ENCODE assay signal across 18 cellular contexts in genomic region chr1:18970358-18970757, GRCh38. TPM values are rescaled to one million over a fixed set of nuclear protein-coding genes. Genes with fewer than 3 reads are reported as not detected.
A peak's percentile ranks its signal among the peaks of the same experiment; 100 is the strongest.
DNase-seq lines count a peak whose midpoint lies in the region; ATAC-seq, FAIRE-seq and TF ChIP-seq lines count a peak whose summit lies in the region.
"Had no signal": no experiment of that assay in that cellular context is flagged by ENCODE, and none has a peak within 500 bp of the region (broad histone marks: within the 10 kb centered on the region; RNA-seq: fewer than 3 reads in every experiment).

No MANE protein-coding gene starts in this region.

- H3K27me3 ChIP-seq in K562 (ENCODE audit: control insufficient read depth in 2 of 2, insufficient read depth in 2 of 2, low read length in 2 of 2) (peaks cover 46 to 60% of the 10 kb centered on the region in 2 experiments), heart left ventricle (no peaks in the 10 kb centered on the region)
- H3K27me3 ChIP-seq: BLaER1 had no signal

- POLR2A ChIA-PET in A549 (lab: Yijun Ruan, JAX) (no interaction called here), K562 (lab: Yijun Ruan, JAX) (interaction anchor here (0.6 to 0.7 kb wide), 2 partner anchors 31 to 691 kb away, joined by 3 read pairs; no protein-coding TSS in a partner anchor)

- intact Hi-C loops in K562 (cut with micrococcal nuclease): no loop called here
- intact Hi-C loops in posterior vena cava (cut with DNase I): loop anchor here in 1 of 2 donors (5.0 kb wide), 2 partner anchors 323 to 687 kb away; no protein-coding TSS in a partner anchor
- intact Hi-C loops in heart left ventricle (cut with DNase I): loop anchor here in 2 of 10 donors (5.0 to 10.0 kb wide), 2 partner anchors 58 to 66 kb away; partner anchors contain the start of gene ALDH4A1 (in 1 of the 2)

- no peak for ATAC-seq in A549
- ATAC-seq in K562: no peak
- ATAC-seq in GM19452 (IDR thresholded peaks at IDR 0.05; ENCODE audit: unreplicated experiment): no peak
- ATAC-seq in heart left ventricle: no peak
- ATAC-seq: CD8-positive, alpha-beta T cell; GM23338; HCT116 had no signal

- DNase-seq in A549 (ENCODE audit: low read depth in 1 of 2, low spot score in 1 of 2) (no peak), K562 (ENCODE audit: extremely low read depth in 1 of 4, low spot score in 3 of 4) (no peak), posterior vena cava (ENCODE audit: low spot score) (peak; percentile 23), NCI-H345 (lab: John Stamatoyannopoulos, UW) (no peak), heart left ventricle (no peak)
- DNase-seq: Caco-2; CD4-positive, CD25-positive, alpha-beta regulatory T cell; CD8-positive, alpha-beta T cell; DMS153; DND-41; H9 had no signal

- TF ChIP-seq RAD21 in A549 (conservative IDR thresholded peaks at IDR 0.05 in 1 of 2, IDR thresholded peaks at IDR 0.05 in 1 of 2) (no peak), K562 (CRISPR knock-in tag; conservative IDR thresholded peaks at IDR 0.05 in 1 of 2, IDR thresholded peaks at IDR 0.05 in 1 of 2) (no peak)

- TF ChIP-seq EP300 in A549 (IDR thresholded peaks at IDR 0.05) (no peak), K562 (IDR thresholded peaks at IDR 0.05; ENCODE audit: low read length) (no peak)

- H3K9me1 ChIP-seq in K562 (ENCODE audit: control insufficient read depth, insufficient read depth, low read length): no peaks in the 10 kb centered on the region

- TF ChIP-seq CTCF in A549 (IDR thresholded peaks at IDR 0.05): no peak
- no peak for TF ChIP-seq CTCF in K562 (IDR thresholded peaks at IDR 0.05 in 2 of 3, conservative IDR thresholded peaks at IDR 0.05 in 1 of 3; ENCODE audit: insufficient read depth in 2 of 3, low read depth in 1 of 3, low read length in 3 of 3)
- TF ChIP-seq CTCF in heart left ventricle (IDR thresholded peaks at IDR 0.05): no peak

- 82% methylated on average over 7 of the region's 7 CpGs for WGBS in A549 (ENCODE audit: missing lambda C conversion rate)
- 3% methylated on average over 7 of the region's 7 CpGs for WGBS in K562 (ENCODE audit: insufficient coverage, low coverage, missing lambda C conversion rate)
- 85 to 89% (median 87%) methylated on average over 7 of the region's 7 CpGs for WGBS in heart left ventricle, 4 donors

- no peaks in the 10 kb centered on the region for H3K36me3 ChIP-seq in K562 (ENCODE audit: control insufficient read depth, insufficient read depth, low read length)
- no peaks in the 10 kb centered on the region for H3K36me3 ChIP-seq in heart left ventricle
- H3K36me3 ChIP-seq: BLaER1 had no signal

- H3K4me2 ChIP-seq in A549 (0 out of 3 replicates have a peak overlapping the region, but pooled peaks have one; percentile 14), K562 (ENCODE audit: insufficient read depth, low read length) (no peak overlapping the region)
- H3K4me2 ChIP-seq: BLaER1, GM23338 had no signal

- H3K4me3 ChIP-seq in A549: no peak overlapping the region
- H3K4me3 ChIP-seq in K562: no peak overlapping the region
- H3K4me3 ChIP-seq in heart left ventricle: no peak overlapping the region
- H3K4me3 ChIP-seq: BLaER1, GM23338 had no signal

- BruUV-seq in K562 (replicated peaks; lab: Mats Ljungman, UMichigan): no TSS peak

- H3K9ac ChIP-seq in K562 (ENCODE audit: insufficient read depth in 1 of 2, low read depth in 2 of 2, low read length in 2 of 2): no peak overlapping the region
- H3K9ac ChIP-seq: BLaER1 had no signal

- peaks cover 4% of the 10 kb centered on the region for H4K20me1 ChIP-seq in K562 (replicated peaks; ENCODE audit: control insufficient read depth, insufficient read depth, low read length)
- H4K20me1 ChIP-seq: BLaER1 had no signal

- no peak for TF ChIP-seq POLR2A in A549 (IDR thresholded peaks at IDR 0.05; ENCODE audit: low read length)
- no peak for TF ChIP-seq POLR2A in K562 (conservative IDR thresholded peaks at IDR 0.05)
- TF ChIP-seq POLR2A in heart left ventricle (IDR thresholded peaks at IDR 0.05): no peak

- FAIRE-seq in A549 (lab: Jason Lieb, UNC): no peak
- FAIRE-seq in K562 (lab: Jason Lieb, UNC): no peak
- FAIRE-seq: G401.6, GM12892 had no signal

- no peaks in the 10 kb centered on the region for H3K79me2 ChIP-seq in K562 (ENCODE audit: control insufficient read depth, insufficient read depth, low read length)

- H3K4me1 ChIP-seq in A549 (peaks cover 33% of the 10 kb centered on the region), K562 (replicated peaks in 1 of 2; ENCODE audit: control insufficient read depth in 2 of 2, insufficient read depth in 2 of 2, low read length in 2 of 2) (no peaks in the 10 kb centered on the region), heart left ventricle (peaks cover 0 to 12% (median 0%) of the 10 kb centered on the region in 12 donors)

- CTCF ChIA-PET in A549 (lab: Yijun Ruan, JAX): interaction anchor here (0.7 to 1.0 kb wide), 2 partner anchors 8 to 57 kb away, joined by 3 to 6 read pairs; no protein-coding TSS in a partner anchor
- CTCF ChIA-PET in K562 (lab: Yijun Ruan, JAX; ENCODE audit: low intra/inter-chr PET ratio): no interaction called here

- H3K9me3 ChIP-seq in A549 (no peaks in the 10 kb centered on the region), K562 (replicated peaks; ENCODE audit: control insufficient read depth, insufficient read depth, low read depth, low read length) (no peaks in the 10 kb centered on the region), heart left ventricle (no peaks in the 10 kb centered on the region)
- H3K9me3 ChIP-seq: BLaER1, Caco-2 had no signal

- in situ Hi-C loops in K562 (cut with MboI): no loop called here

- no peak overlapping the region for H3K27ac ChIP-seq in A549
- H3K27ac ChIP-seq in K562 (ENCODE audit: extremely low read depth, low read depth, low read length): no peak overlapping the region
- no peak overlapping the region for H3K27ac ChIP-seq in heart left ventricle
- H3K27ac ChIP-seq: BLaER1, C4-2B had no signal

- H2AFZ ChIP-seq in K562 (ENCODE audit: low read depth, low read length): no peak overlapping the region
- H2AFZ ChIP-seq: GM23338 had no signal

TF ChIP-seq in A549, 52 proteins besides CTCF, POLR2A, EP300 and RAD21 (continues in another document):
- no peak for TF ChIP-seq MAFK (IDR thresholded peaks at IDR 0.05; ENCODE audit: partially characterized antibody)
- no peak for TF ChIP-seq EHF (CRISPR knock-in tag; IDR thresholded peaks at IDR 0.05)
- no peak for TF ChIP-seq SREBF2 (IDR thresholded peaks at IDR 0.05)
- no peak for TF ChIP-seq RNF2 (IDR thresholded peaks at IDR 0.05; ENCODE audit: borderline replicate concordance, low read depth)
- TF ChIP-seq E2F6 (IDR thresholded peaks at IDR 0.05; ENCODE audit: borderline replicate concordance, low read depth): no peak
- no peak for TF ChIP-seq FOSB (CRISPR knock-in tag; IDR thresholded peaks at IDR 0.05)

TF ChIP-seq in K562, 482 proteins besides CTCF, POLR2A, EP300 and RAD21:
- TF ChIP-seq RBM25 (IDR thresholded peaks at IDR 0.05; ENCODE audit: low read depth, low read length, severe bottlenecking) (peak; percentile 68), NR2C2 (CRISPR knock-in tag; IDR thresholded peaks at IDR 0.05) (no peak), NR2C2 (tag; IDR thresholded peaks at IDR 0.05) (no peak)

RNA-seq across cellular contexts. Expression of gene IFFO2, which starts 13.9 kb away (rescaled TPM):
- polyA plus RNA-seq in A549 (2011; rRNA removed) (23.0 and 24.3 TPM in 2 replicates), A549 (2017; fragmentation: RNase III; extraction: RNeasy Plus Mini Kit Qiagen cat#74134 plus additional on column Dnase treatment) (50.1 to 57.5 TPM (median 53.9 TPM) in 3 replicates), K562 (2011; rRNA removed) (0.20 and 0.49 TPM in 2 replicates), K562 (2014; fragmentation: Illumina TruSeq; extraction: Trizol) (0.49 and 0.51 TPM in 2 replicates), K562 (2014; fragmentation: Nextera tagmentation; extraction: Ambion mirVana) (not detected), K562 (2014; rRNA removed) (0.44 and 0.50 TPM in 2 replicates), heart left ventricle (1 to 10 TPM; 2.5 to 3.9 TPM)
- 43.9 and 44.0 TPM in 2 replicates for polyA plus RNA-seq in A549 (2012; cell fraction: cytosol; rRNA removed)
- polyA plus RNA-seq in A549 (2012; cell fraction: nucleus; rRNA removed): 93.7 and 96.0 TPM in 2 replicates
- 24.2 and 31.1 TPM in 2 replicates for polyA minus RNA-seq in A549 (2011; rRNA and poly(A)+ RNA removed)
- total RNA-seq in K562 (2011; cell fraction: chromatin; rRNA removed; ENCODE audit: low replicate concordance): 0.12 TPM in 2 replicates
- total RNA-seq in K562 (2011; cell fraction: nucleolus; rRNA removed): 0.13 and 0.17 TPM in 2 replicates
- total RNA-seq in K562 (2011; cell fraction: nucleoplasm; rRNA removed): 0.15 and 0.38 TPM in 2 replicates
- total RNA-seq in K562 (2014; rRNA removed) (0.32 and 0.37 TPM in 2 replicates), K562 (2014; rRNA removed; fragmentation: Illumina TruSeq; extraction: Trizol) (0.15 and 0.26 TPM in 2 replicates), K562 (2015; rRNA removed; fragmentation: Illumina TruSeq; extraction: Trizol) (0.38 and 0.40 TPM in 2 replicates), K562 (2021) (0.67 and 1.0 TPM in 2 replicates), posterior vena cava (10 to 100 TPM; 12.1 to 12.2 TPM), heart left ventricle (1 to 10 TPM; 3.1 to 9.0 (median 5.3) TPM)
- polyA plus RNA-seq in K562 (2011; cell fraction: cytosol; rRNA removed): 0.78 and 0.85 TPM in 2 replicates
- 0.15 and 0.47 TPM in 2 replicates for polyA plus RNA-seq in K562 (2011; cell fraction: nucleus; rRNA removed)
- polyA plus RNA-seq in K562 (2012): 0.81 and 1.1 TPM in 2 replicates
- polyA minus RNA-seq in K562 (2011; rRNA and poly(A)+ RNA removed): 0.75 and 0.88 TPM in 2 replicates
- 0.46 and 0.76 TPM in 2 replicates for polyA minus RNA-seq in K562 (2011; cell fraction: cytosol; rRNA and poly(A)+ RNA removed)
- polyA minus RNA-seq in K562 (2011; cell fraction: nucleus; rRNA and poly(A)+ RNA removed): 0.22 and 0.27 TPM in 2 replicates
